Comparison of ENCODE assay signal across 10 cellular contexts in the genomic region with DNA sequence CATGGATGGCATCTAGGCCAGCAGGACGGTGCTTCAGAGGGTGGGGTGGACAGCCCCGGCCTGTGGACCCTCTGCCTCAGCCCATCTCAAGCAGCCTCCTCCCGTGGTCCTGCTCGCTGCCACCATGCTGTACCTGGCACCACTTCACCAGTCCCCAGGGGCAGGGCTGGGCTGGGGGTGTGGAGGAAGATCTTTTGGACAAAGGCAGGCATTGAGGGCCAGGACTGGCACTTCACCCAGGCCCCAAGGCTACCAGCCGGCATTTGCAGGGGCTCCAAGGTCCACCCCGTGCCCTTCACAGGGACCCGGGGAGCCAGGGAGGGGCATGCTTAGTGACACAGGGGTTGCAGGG. TPM values are rescaled to one million over a fixed set of nuclear protein-coding genes. Genes with fewer than 3 reads are reported as not detected.
DNase-seq lines count a peak whose midpoint lies in the region; ATAC-seq and TF ChIP-seq lines count a peak whose summit lies in the region.
"Had no signal": no experiment of that assay in that cellular context is flagged by ENCODE, and none has a peak within 500 bp of the region (broad histone marks: within the 10 kb centered on the region; RNA-seq: fewer than 3 reads in every experiment).

No MANE protein-coding gene starts in this region.

- DNase-seq in AG09309 (ENCODE audit: low read depth) (no peak), adipocyte (ENCODE audit: low read depth) (no peak), lower lobe of right lung (peak; percentile 24), posterior vena cava (ENCODE audit: low spot score) (no peak), WERI-Rb-1 (no peak)
- DNase-seq: CD4-positive, alpha-beta memory T cell; HCEC 1CT; NCI-H2081 had no signal

- peaks cover 3% of the 10 kb centered on the region for H3K36me3 ChIP-seq in adipocyte (ENCODE audit: control insufficient read depth, insufficient read depth, low read length, severe bottlenecking)
- H3K36me3 ChIP-seq in lower lobe of right lung, result no peaks in the 10 kb centered on the region
- no peaks in the 10 kb centered on the region for H3K36me3 ChIP-seq in WERI-Rb-1

- H3K4me3 ChIP-seq in AG09309 (ENCODE audit: control insufficient read depth, low read depth, low read length) (peak overlapping the region; percentile 53), adipocyte (ENCODE audit: low read length) (peak overlapping the region; percentile 78), lower lobe of right lung (peak overlapping the region; percentile 21), WERI-Rb-1 (ENCODE audit: low read depth, low read length) (no peak overlapping the region)

- H3K27ac ChIP-seq in lower lobe of right lung (peak overlapping the region; percentile 53), WERI-Rb-1 (no peak overlapping the region)

- H3K4me1 ChIP-seq in adipocyte (ENCODE audit: control insufficient read depth, insufficient read depth, low read length) (peaks cover 18% of the 10 kb centered on the region), lower lobe of right lung (no peaks in the 10 kb centered on the region)

- H3K9me3 ChIP-seq in adipocyte (ENCODE audit: control insufficient read depth, low read length) (no peaks in the 10 kb centered on the region), lower lobe of right lung (no peaks in the 10 kb centered on the region), WERI-Rb-1 (ENCODE audit: severe bottlenecking) (no peaks in the 10 kb centered on the region)

- peak overlapping the region; percentile 88 for H3K9ac ChIP-seq in adipocyte (ENCODE audit: low read length)

- no peaks in the 10 kb centered on the region for H3K27me3 ChIP-seq in adipocyte (replicated peaks; ENCODE audit: control insufficient read depth, insufficient read depth, low read length)
- no peaks in the 10 kb centered on the region for H3K27me3 ChIP-seq in lower lobe of right lung (ENCODE audit: low read depth)
- H3K27me3 ChIP-seq in WERI-Rb-1 (ENCODE audit: insufficient read depth, low read depth, severe bottlenecking), result peaks cover 34% of the 10 kb centered on the region

- ATAC-seq in lower lobe of right lung, result no peak
- no peak for ATAC-seq in GM19328 (IDR thresholded peaks at IDR 0.05; ENCODE audit: unreplicated experiment)

- intact Hi-C loops in lower lobe of right lung (cut with DNase I), result loop anchor here (10.0 kb wide), 1 partner anchor 190 kb away; no protein-coding TSS in a partner anchor
- intact Hi-C loops in posterior vena cava (cut with DNase I), result loop anchor here in 1 of 2 donors (2.0 kb wide), 1 partner anchor 188 kb away; no protein-coding TSS in a partner anchor

- TF ChIP-seq CTCF in AG09309 (IDR thresholded peaks at IDR 0.05; ENCODE audit: control insufficient read depth, insufficient read depth, low read depth, low read length, missing control alignments) (no peak), lower lobe of right lung (IDR thresholded peaks at IDR 0.05) (no peak), WERI-Rb-1 (IDR thresholded peaks at IDR 0.05; ENCODE audit: low read depth, low read length) (no peak)

RNA-seq across cellular contexts. Expression of gene PLXNB3, which starts 0.7 kb away (rescaled TPM):
- 4.6 TPM for total RNA-seq in lower lobe of right lung
- total RNA-seq in posterior vena cava, result 10 to 100 TPM; 16.8 to 19.1 TPM
- total RNA-seq: CD4-positive, alpha-beta memory T cell had no signal

RNA-seq across cellular contexts. Expression of gene SRPK3, which starts 16.1 kb away (rescaled TPM):
- not detected for total RNA-seq in lower lobe of right lung
- total RNA-seq in posterior vena cava, result 1 to 10 TPM; 5.4 to 9.8 TPM
- total RNA-seq: CD4-positive, alpha-beta memory T cell; osteocyte had no signal

RNA-seq across cellular contexts. Expression of gene IDH3G, which starts 29.4 kb away (rescaled TPM):
- total RNA-seq in lower lobe of right lung, result 50.1 TPM
- total RNA-seq in posterior vena cava, result 10 to 100 TPM; 43.9 to 44.1 TPM

RNA-seq across cellular contexts. Expression of gene SSR4, which starts 29.7 kb away (rescaled TPM):
- total RNA-seq in lower lobe of right lung, result 210 TPM
- 100 to 1,000 TPM; 164 to 225 TPM for total RNA-seq in posterior vena cava

RNA-seq across cellular contexts. Expression of gene ABCD1, which starts 40.1 kb away (rescaled TPM):
- total RNA-seq in lower lobe of right lung (14.5 TPM), posterior vena cava (10 to 100 TPM; 14.7 to 22.6 TPM)
